ENCODE assay signal across 7 cellular contexts in genomic region chr2:142615876-142616275, GRCh38.
"Had no signal": no experiment of that assay in that cellular context is flagged by ENCODE, and none has a peak within 500 bp of the region (broad histone marks: within the 10 kb centered on the region; RNA-seq: fewer than 3 reads in every experiment).

No MANE protein-coding gene starts in this region.

- H3K4me3 ChIP-seq: GM23248 had no signal

- DNase-seq: GM23248, GOT3, H9, HCEC 1CT, KBM-7 had no signal

- H3K9ac ChIP-seq: GM23248 had no signal

- H2AFZ ChIP-seq: GM23248 had no signal

- H3K27ac ChIP-seq: GM23248 had no signal

- FAIRE-seq: H54, HTR-8/SVneo had no signal
